Comparison of ENCODE assay signal across 15 cellular contexts in the genomic region with DNA sequence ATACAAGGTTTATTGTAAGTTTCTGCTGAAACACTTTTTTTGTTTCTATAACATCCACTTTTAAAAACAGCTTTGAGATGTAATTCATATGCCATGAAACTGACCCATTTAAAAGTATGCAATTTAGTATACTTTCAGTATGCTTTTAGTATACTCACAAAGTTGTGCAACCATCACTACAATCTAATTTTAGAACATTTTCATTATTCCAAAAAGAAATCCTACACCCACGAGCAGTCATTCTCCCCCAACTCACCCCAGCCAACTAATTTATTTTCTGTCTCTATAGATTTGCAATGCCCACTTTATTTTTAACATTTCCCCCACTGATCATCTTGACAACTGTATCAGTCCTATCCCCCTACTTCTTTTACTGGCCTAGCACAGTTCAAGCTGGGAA.
"Had no signal": no experiment of that assay in that cellular context is flagged by ENCODE, and none has a peak within 500 bp of the region (broad histone marks: within the 10 kb centered on the region; RNA-seq: fewer than 3 reads in every experiment).

No MANE protein-coding gene starts in this region.

- DNase-seq: effector memory CD4-positive, alpha-beta T cell; foreskin keratinocyte; hippocampal formation; left colon; naive thymus-derived CD4-positive, alpha-beta T cell; posterior cingulate gyrus; sigmoid colon; small intestine; stimulated activated CD4-positive, alpha-beta T cell treated with anti-CD3 and anti-CD28 coated beads, Interleukin-12 subunit alpha, Interleukin-12 subunit beta, amount 100 ng/mL, for 4 hours; tibial artery; upper lobe of left lung; uterus had no signal

- H3K4me1 ChIP-seq: foreskin keratinocyte had no signal

- H3K27ac ChIP-seq: epithelial cell of prostate, esophagus muscularis mucosa, foreskin keratinocyte, right atrium auricular region, sigmoid colon, tibial artery, upper lobe of left lung, uterus had no signal

- H3K27me3 ChIP-seq: esophagus muscularis mucosa, foreskin keratinocyte, right atrium auricular region, sigmoid colon, tibial artery, upper lobe of left lung, uterus had no signal

- H3K4me3 ChIP-seq: esophagus muscularis mucosa, right atrium auricular region, sigmoid colon, tibial artery, upper lobe of left lung, uterus had no signal

- H3K9me3 ChIP-seq: esophagus muscularis mucosa, right atrium auricular region, sigmoid colon, tibial artery, upper lobe of left lung, uterus had no signal

- ATAC-seq: foreskin keratinocyte; left colon; naive thymus-derived CD4-positive, alpha-beta T cell had no signal

- H3K36me3 ChIP-seq: uterus had no signal
